In genomic region chr9:118529624-118530214, GRCh38 we compare ENCODE assay signal across 14 cellular contexts.
DNase-seq lines count a peak whose midpoint lies in the region; ATAC-seq and TF ChIP-seq lines count a peak whose summit lies in the region.
"Had no signal": no experiment of that assay in that cellular context is flagged by ENCODE, and none has a peak within 500 bp of the region (broad histone marks: within the 10 kb centered on the region; RNA-seq: fewer than 3 reads in every experiment).

No MANE protein-coding gene starts in this region.

- WGBS in mesendoderm (ENCODE audit: extremely low coverage, insufficient coverage, low lambda C conversion rate), result no CpG with 5 or more reads among the region's 2 CpGs

- CTCF ChIA-PET in MCF 10A (lab: Yijun Ruan, JAX), result interaction anchor here (0.6 to 1.2 kb wide), 4 partner anchors 10 to 1878 kb away, joined by 3 to 4 read pairs (median 3); no protein-coding TSS in a partner anchor

- H2BK120ac ChIP-seq in mesendoderm (ENCODE audit: low read depth, low read length), result no peak overlapping the region

- no peaks in the 10 kb centered on the region for H3K4me1 Mint-ChIP-seq in MCF 10A (ENCODE audit: insufficient read depth, unreplicated experiment)

- ATAC-seq in GM18873 (IDR thresholded peaks at IDR 0.05; ENCODE audit: low FRiP score, unreplicated experiment) (peak; percentile 86), GM21528 (IDR thresholded peaks at IDR 0.05; ENCODE audit: low FRiP score, unreplicated experiment) (peak; percentile 85), HG03103 (IDR thresholded peaks at IDR 0.05; ENCODE audit: low read depth, unreplicated experiment) (peak; percentile 88)
- ATAC-seq: esophagus mucosa had no signal

- H3K4ac ChIP-seq in mesendoderm (ENCODE audit: low read depth, low read length), result no peak overlapping the region

- H3K4me1 ChIP-seq in mesendoderm (ENCODE audit: control insufficient read depth, low read depth, low read length), result no peaks in the 10 kb centered on the region

- H2BK5ac ChIP-seq in mesendoderm (ENCODE audit: low read length), result no peak overlapping the region

- no TSS peak for BruUV-seq in MCF 10A (replicated peaks; lab: Mats Ljungman, UMichigan)

- no peak overlapping the region for H3K4me3 Mint-ChIP-seq in MCF 10A (ENCODE audit: unreplicated experiment)
- H3K4me3 Mint-ChIP-seq: activated T-cell treated with anti-CD3 and anti-CD28 coated beads, Interleukin-2, amount 50 U/mL, for 24 hours had no signal

- no peak overlapping the region for H3K56ac ChIP-seq in mesendoderm (ENCODE audit: low read length)

- no peak overlapping the region for H3K18ac ChIP-seq in mesendoderm (ENCODE audit: low read length)

- H3K9me3 Mint-ChIP-seq in MCF 10A (ENCODE audit: unreplicated experiment), result peaks cover 2% of the 10 kb centered on the region

- TF ChIP-seq CTCF in MCF 10A (IDR thresholded peaks at IDR 0.05; ENCODE audit: unreplicated experiment), result no peak

- H3K4me2 ChIP-seq in mesendoderm (ENCODE audit: low read length), result no peak overlapping the region
- H3K4me2 ChIP-seq: PC-9 had no signal

- no peak overlapping the region for H3K4me3 ChIP-seq in mesendoderm (ENCODE audit: low read length)
- H3K4me3 ChIP-seq: PC-9 had no signal

- H3K23ac ChIP-seq in mesendoderm (ENCODE audit: low read length), result no peak overlapping the region

- no peak overlapping the region for H3K27ac Mint-ChIP-seq in MCF 10A (ENCODE audit: low read depth, unreplicated experiment)
- H3K27ac Mint-ChIP-seq: activated T-cell treated with anti-CD3 and anti-CD28 coated beads, Interleukin-2, amount 50 U/mL, for 24 hours had no signal

- H3K27me3 Mint-ChIP-seq in MCF 10A (ENCODE audit: insufficient read depth, unreplicated experiment), result no peaks in the 10 kb centered on the region
- H3K27me3 Mint-ChIP-seq: activated T-cell treated with anti-CD3 and anti-CD28 coated beads, Interleukin-2, amount 50 U/mL, for 24 hours had no signal

- H2AK5ac ChIP-seq in mesendoderm (ENCODE audit: low read length), result no peak overlapping the region

- intact Hi-C loops in MCF 10A (cut with micrococcal nuclease), result loop anchor here (10.0 kb wide), 1 partner anchor 1435 kb away; no protein-coding TSS in a partner anchor

- H3K79me1 ChIP-seq in mesendoderm (ENCODE audit: low read length), result no peaks in the 10 kb centered on the region

- no peaks in the 10 kb centered on the region for H3K79me2 ChIP-seq in mesendoderm (ENCODE audit: control insufficient read depth, insufficient read depth, low read length)

- H4K8ac ChIP-seq in mesendoderm (ENCODE audit: low read depth, low read length), result no peak overlapping the region

- H3K36me3 ChIP-seq in mesendoderm (ENCODE audit: control insufficient read depth, insufficient read depth, low read length), result no peaks in the 10 kb centered on the region
- H3K36me3 ChIP-seq: brain microvascular endothelial cell had no signal

- no peak overlapping the region for H3K27ac ChIP-seq in mesendoderm (ENCODE audit: low read depth, low read length)
- H3K27ac ChIP-seq: brain microvascular endothelial cell, PC-9 had no signal

- peak; percentile 49 for DNase-seq in mesendoderm
- DNase-seq in DMS 273 treated with DMSO at 0.1 percent for 48 hours (lab: John Stamatoyannopoulos, UW), result no peak
- DNase-seq in stimulated activated CD4-positive, alpha-beta T cell treated with anti-CD3 and anti-CD28 coated beads, Interleukin-15, amount 100 ng/mL, for 24 hours, result no peak
- no peak for DNase-seq in MCF 10A (ENCODE audit: unreplicated experiment)
- no peak for DNase-seq in HuH-7 (ENCODE audit: low spot score)
- DNase-seq: activated T-cell treated with anti-CD3 and anti-CD28 coated beads, Interleukin-2, amount 50 U/mL, for 24 hours; NCI-H1417; PC-9; stimulated activated CD4-positive, alpha-beta T cell treated with anti-CD3 and anti-CD28 coated beads, Interleukin-12 subunit alpha, Interleukin-12 subunit beta, amount 100 ng/mL, for 4 hours had no signal

- H4K5ac ChIP-seq in mesendoderm (ENCODE audit: low read length), result no peak overlapping the region

- no peak overlapping the region for H3K9ac ChIP-seq in mesendoderm (ENCODE audit: low read length)

- H3K27me3 ChIP-seq in mesendoderm (ENCODE audit: insufficient read depth, low read length, poor library complexity), result no peaks in the 10 kb centered on the region
- H3K27me3 ChIP-seq: brain microvascular endothelial cell had no signal

- H3K36me3 Mint-ChIP-seq in MCF 10A (ENCODE audit: insufficient read depth, unreplicated experiment), result no peaks in the 10 kb centered on the region

- POLR2A ChIA-PET in MCF 10A (lab: Yijun Ruan, JAX), result interaction anchor here (0.7 to 1.2 kb wide), 2 partner anchors 66 to 473 kb away, joined by 3 read pairs; no protein-coding TSS in a partner anchor

- no peak overlapping the region for H2BK15ac ChIP-seq in mesendoderm (replicated peaks; ENCODE audit: low read depth)
